In genomic region chr5:143600396-143601075, GRCh38 we compare ENCODE assay signal across 12 cellular contexts.
DNase-seq lines count a peak whose midpoint lies in the region; ATAC-seq and TF ChIP-seq lines count a peak whose summit lies in the region.
"Had no signal": no experiment of that assay in that cellular context is flagged by ENCODE, and none has a peak within 500 bp of the region (broad histone marks: within the 10 kb centered on the region; RNA-seq: fewer than 3 reads in every experiment).

No MANE protein-coding gene starts in this region.

- H3K27me3 ChIP-seq in lower lobe of right lung (ENCODE audit: low read depth) = no peaks in the 10 kb centered on the region
- H3K27me3 ChIP-seq: neutrophil had no signal

- no peaks in the 10 kb centered on the region for H3K9me3 ChIP-seq in lower lobe of right lung
- H3K9me3 ChIP-seq: neutrophil had no signal

- peaks cover 13% of the 10 kb centered on the region for H3K4me1 ChIP-seq in lower lobe of right lung

- intact Hi-C loops in Right ventricle myocardium inferior (cut with DNase I) (no loop called here), cardiac septum (cut with DNase I) (no loop called here), lower lobe of right lung (cut with DNase I) (no loop called here)

- DNase-seq in Right ventricle myocardium inferior (ENCODE audit: missing footprints) (no peak), cardiac septum (ENCODE audit: low spot score) (no peak), SIG-M5 (lab: John Stamatoyannopoulos, UW) (peak; percentile 24), fibroblast of the aortic adventitia (ENCODE audit: low read depth) (peak; percentile 41), substantia nigra (lab: John Stamatoyannopoulos, UW) (no peak), foreskin melanocyte (no peak), lower lobe of right lung (no peak)
- no peak for DNase-seq in stimulated activated CD4-positive, alpha-beta T cell treated with anti-CD3 and anti-CD28 coated beads, Interleukin-4, amount 100 ng/mL, for 4 hours
- DNase-seq: activated T-cell treated with anti-CD3 and anti-CD28 coated beads for 4 hours, NCI-H1092, NCI-H446 treated with DMSO at 0.1 percent for 48 hours had no signal

- TF ChIP-seq CTCF in fibroblast of the aortic adventitia (IDR thresholded peaks at IDR 0.05; ENCODE audit: insufficient read depth, low read length) (no peak), lower lobe of right lung (IDR thresholded peaks at IDR 0.05) (no peak)

- ATAC-seq in Right ventricle myocardium inferior (peak; percentile 64), lower lobe of right lung (no peak)

- H3K4me3 ChIP-seq in fibroblast of the aortic adventitia (ENCODE audit: low read depth, low read length) = no peak overlapping the region
- H3K4me3 ChIP-seq in lower lobe of right lung = no peak overlapping the region

- H3K36me3 ChIP-seq in lower lobe of right lung = no peaks in the 10 kb centered on the region
- H3K36me3 ChIP-seq: neutrophil had no signal

- H3K27ac ChIP-seq in substantia nigra (ENCODE audit: low read depth, low read length, poor library complexity, severe bottlenecking) = no peak overlapping the region
- no peak overlapping the region for H3K27ac ChIP-seq in lower lobe of right lung
- H3K27ac ChIP-seq: neutrophil had no signal

Comparison
In these comparisons a context has a peak if more than half of its experiments do, and no peak if none do; other contexts are left out.
1. DNase-seq: peak in SIG-M5 (single experiment) and fibroblast of the aortic adventitia (single experiment); none in Right ventricle myocardium inferior (single experiment), cardiac septum (single experiment), substantia nigra (0 of 49), foreskin melanocyte (single experiment), lower lobe of right lung (single experiment) and stimulated activated CD4-positive, alpha-beta T cell treated with anti-CD3 and anti-CD28 coated beads, Interleukin-4, amount 100 ng/mL, for 4 hours (0 of 2).